ENCODE assay signal across 8 cellular contexts in genomic region chr1:204837440-204838084, GRCh38. TPM values are rescaled to one million over a fixed set of nuclear protein-coding genes. Genes with fewer than 3 reads are reported as not detected.
DNase-seq lines count a peak whose midpoint lies in the region; ATAC-seq and TF ChIP-seq lines count a peak whose summit lies in the region.

No MANE protein-coding gene starts in this region.

- H3K27ac Mint-ChIP-seq in chondrocyte (ENCODE audit: unreplicated experiment): no peak overlapping the region

- H3K4me3 ChIP-seq in GM12865 (ENCODE audit: low read depth, low read length) (no peak overlapping the region), mucosa of descending colon (no peak overlapping the region), WERI-Rb-1 (ENCODE audit: low read depth, low read length) (no peak overlapping the region)

- TF ChIP-seq CTCF in GM12865 (IDR thresholded peaks at IDR 0.05; ENCODE audit: insufficient read depth, low read depth, low read length, missing control alignments) (no peak), chondrocyte (IDR thresholded peaks at IDR 0.05) (peak; percentile 26), mucosa of descending colon (IDR thresholded peaks at IDR 0.05) (no peak), WERI-Rb-1 (IDR thresholded peaks at IDR 0.05; ENCODE audit: low read depth, low read length) (no peak)

- H3K27ac ChIP-seq in WERI-Rb-1: no peak overlapping the region

- no peaks in the 10 kb centered on the region for H3K9me3 ChIP-seq in mucosa of descending colon
- no peaks in the 10 kb centered on the region for H3K9me3 ChIP-seq in WERI-Rb-1 (ENCODE audit: severe bottlenecking)

- ATAC-seq in mucosa of descending colon (peak; percentile 48), HG02885 (IDR thresholded peaks at IDR 0.05; ENCODE audit: poor library complexity, unreplicated experiment) (no peak), HG03175 (IDR thresholded peaks at IDR 0.05; ENCODE audit: unreplicated experiment) (no peak)

- intact Hi-C loops in mucosa of descending colon (cut with DNase I, micrococcal nuclease): no loop called here

- peaks cover 15% of the 10 kb centered on the region for H3K27me3 Mint-ChIP-seq in chondrocyte (ENCODE audit: low read depth)

- no peaks in the 10 kb centered on the region for H3K9me3 Mint-ChIP-seq in chondrocyte (ENCODE audit: low read depth)

- H3K4me1 ChIP-seq in mucosa of descending colon (ENCODE audit: low read depth): no peaks in the 10 kb centered on the region

- H3K27me3 ChIP-seq in WERI-Rb-1 (ENCODE audit: insufficient read depth, low read depth, severe bottlenecking): no peaks in the 10 kb centered on the region

- no peaks in the 10 kb centered on the region for H3K36me3 ChIP-seq in mucosa of descending colon (ENCODE audit: low read depth)
- H3K36me3 ChIP-seq in WERI-Rb-1: peaks cover 14% of the 10 kb centered on the region

- no peak overlapping the region for H3K4me3 Mint-ChIP-seq in chondrocyte (ENCODE audit: unreplicated experiment)

- H3K36me3 Mint-ChIP-seq in chondrocyte (ENCODE audit: low read depth): no peaks in the 10 kb centered on the region

- DNase-seq in GM12865 (ENCODE audit: low read depth) (peak; percentile 19), NCI-H460 (ENCODE audit: extremely low read depth, low read depth) (peak; percentile 54), chondrocyte (ENCODE audit: low spot score) (no peak), mucosa of descending colon (peak in 1 of 3 donors; percentile 75), WERI-Rb-1 (no peak), NCI-H510A (lab: John Stamatoyannopoulos, UW) (no peak)

- no peaks in the 10 kb centered on the region for H3K4me1 Mint-ChIP-seq in chondrocyte (ENCODE audit: low read depth)

RNA-seq across cellular contexts. Expression of gene NFASC, which starts 33.1 kb away (rescaled TPM):
- total RNA-seq in NCI-H460 (2014; rRNA removed; shearing (Covaris generic)): 0.12 and 0.52 TPM in 2 replicates
- 0.63 TPM in 1 of 2 replicates, not detected in the other for polyA plus RNA-seq in NCI-H460 (2014; cell fraction: nucleus; rRNA removed)
- total RNA-seq in chondrocyte (0.20 to 0.28 TPM in 2 of 3 replicates, not detected in the other), mucosa of descending colon (10 to 100 TPM; 12.3 to 27.6 (median 22.7) TPM)

Comparison
In these comparisons a context has a peak if more than half of its experiments do, and no peak if none do; other contexts are left out.
1. DNase-seq: peak in GM12865 (single experiment) and NCI-H460 (single experiment); none in chondrocyte (single experiment), WERI-Rb-1 (single experiment) and NCI-H510A (single experiment).